ENCODE assay signal across 1 cellular context in the genomic region with DNA sequence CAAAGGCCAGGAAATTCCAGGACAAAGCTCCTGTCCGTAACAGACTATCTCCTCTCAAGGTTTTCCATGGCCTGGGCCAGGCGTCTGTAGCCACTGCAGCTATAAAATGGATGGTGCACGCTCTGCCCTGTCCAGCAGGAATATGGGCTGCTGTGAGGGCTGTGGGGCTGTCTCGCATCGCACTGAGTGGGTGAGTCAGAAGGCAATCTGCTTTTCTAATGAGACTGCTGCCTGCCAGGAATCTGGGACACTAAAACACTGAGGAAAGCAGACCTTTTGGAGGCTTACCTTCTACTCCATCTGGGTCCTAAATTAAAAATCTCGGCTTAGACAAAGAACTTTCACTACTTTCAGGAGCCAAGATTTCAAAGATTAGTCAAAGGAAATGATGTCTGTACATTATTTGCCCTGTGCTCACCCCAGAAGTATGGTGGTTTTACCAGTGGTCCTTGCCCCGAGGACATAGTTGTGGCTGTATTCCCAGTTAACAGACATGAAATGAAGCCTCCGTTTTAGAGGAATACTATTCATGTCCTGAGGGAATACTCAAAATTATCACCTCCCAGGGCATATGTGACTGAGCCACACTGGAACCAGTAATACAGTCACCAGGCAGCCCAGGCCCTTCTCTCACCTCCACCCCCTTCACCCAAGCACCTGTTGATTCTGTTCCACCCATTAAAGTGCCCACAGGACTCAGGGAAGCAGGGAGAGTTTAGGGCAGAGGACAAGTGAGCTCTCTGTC.
A peak's percentile ranks its signal among the peaks of the same experiment; 100 is the strongest.
TF ChIP-seq lines count a peak whose summit lies in the region.

No MANE protein-coding gene starts in this region.

TF ChIP-seq in endothelial cell of umbilical vein, 7 proteins besides CTCF, POLR2A, EP300 and RAD21:
- TF ChIP-seq MYC (IDR thresholded peaks at IDR 0.05; ENCODE audit: low read depth, low read length) (no peak), JUN (IDR thresholded peaks at IDR 0.05; ENCODE audit: borderline replicate concordance, insufficient read depth, insufficient read length, low read depth) (peak; percentile 21), GATA2 (IDR thresholded peaks at IDR 0.05; ENCODE audit: insufficient read depth, insufficient read length, low read depth, low read length) (peak; percentile 46), POLR2AphosphoS5 (IDR thresholded peaks at IDR 0.05; ENCODE audit: insufficient read depth, low read depth, low read length) (peak; percentile 46), FOS (IDR thresholded peaks at IDR 0.05; ENCODE audit: borderline replicate concordance, insufficient read depth, low read length) (peak; percentile 68), EZH2 (IDR thresholded peaks at IDR 0.05; ENCODE audit: borderline replicate concordance, low read depth, low read length, severe bottlenecking) (no peak)
- TF ChIP-seq, protein P1, sequence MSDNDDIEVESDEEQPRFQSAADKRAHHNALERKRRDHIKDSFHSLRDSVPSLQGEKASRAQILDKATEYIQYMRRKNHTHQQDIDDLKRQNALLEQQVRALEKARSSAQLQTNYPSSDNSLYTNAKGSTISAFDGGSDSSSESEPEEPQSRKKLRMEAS (IDR thresholded peaks at IDR 0.05; ENCODE audit: insufficient read depth, insufficient read length) = no peak
